In the genomic region with DNA sequence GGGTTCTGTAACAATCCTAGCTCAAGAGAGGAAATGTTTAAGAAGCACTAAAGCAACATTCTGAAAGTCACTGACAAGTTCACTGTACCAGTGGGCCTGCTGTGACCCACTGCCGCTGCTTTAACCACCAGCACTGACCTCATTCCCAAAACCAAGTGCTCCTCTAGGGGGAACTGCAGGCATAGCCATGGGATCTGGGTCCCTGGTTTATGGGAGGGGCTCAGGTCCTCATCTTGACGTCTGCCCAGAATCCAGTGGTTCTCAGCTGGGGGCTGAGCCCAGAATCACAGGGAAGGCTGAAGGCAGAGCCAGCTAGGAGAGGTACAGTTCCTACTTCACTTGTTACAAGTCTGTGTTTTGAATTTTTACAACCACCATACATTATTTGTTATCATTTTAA, we compare ENCODE assay signal across 9 cellular contexts. TPM values are rescaled to one million over a fixed set of nuclear protein-coding genes. Genes with fewer than 3 reads are reported as not detected.
DNase-seq lines count a peak whose midpoint lies in the region; ATAC-seq and TF ChIP-seq lines count a peak whose summit lies in the region.
"Had no signal": no experiment of that assay in that cellular context is flagged by ENCODE, and none has a peak within 500 bp of the region (broad histone marks: within the 10 kb centered on the region; RNA-seq: fewer than 3 reads in every experiment).

No MANE protein-coding gene starts in this region.

- H3K36me3 ChIP-seq in HEK293 (ENCODE audit: control insufficient read depth in 2 of 2, insufficient read depth in 1 of 2, low read length in 2 of 2) (peaks cover 0 to 33% of the 10 kb centered on the region in 2 experiments; a peak in 1 of 3 replicates), SJCRH30 (no peaks in the 10 kb centered on the region)

- TF ChIP-seq CTCF in HEK293 (tag by site-specific recombination; IDR thresholded peaks at IDR 0.05) (peak; percentile 38; the same call in 1 of the 2 replicates), CD14-positive monocyte (IDR thresholded peaks at IDR 0.05) (no peak), GM20000 (IDR thresholded peaks at IDR 0.05; ENCODE audit: extremely low read depth, missing control alignments) (no peak)

- DNase-seq in SJCRH30 = peak; percentile 62 to 80
- peak; percentile 57 for DNase-seq in fibroblast of peridontal ligament (ENCODE audit: extremely low read depth)
- no peak for DNase-seq in CD14-positive monocyte (ENCODE audit: low spot score)
- no peak for DNase-seq in GM20000 (ENCODE audit: low spot score)
- DNase-seq: activated T-cell treated with anti-CD3 and anti-CD28 coated beads, Interleukin-2, amount 50 U/mL, for 24 hours; sigmoid colon had no signal

- H3K27me3 Mint-ChIP-seq in CD14-positive monocyte (ENCODE audit: low read depth in 3 of 3) = peaks cover 0 to 1% (median 0%) of the 10 kb centered on the region in 3 donors

- POLR2A ChIA-PET in HEK293 (lab: Yijun Ruan, JAX) = interaction anchor here (0.8 to 2.5 kb wide), 3 partner anchors 36 to 136 kb away, joined by 3 to 12 read pairs (median 3); a partner anchor contains a TSS

- peaks cover 19% of the 10 kb centered on the region for H3K4me1 Mint-ChIP-seq in CD14-positive monocyte

- intact Hi-C loops in CD14-positive monocyte (cut with micrococcal nuclease) = no loop called here

- H3K4me1 ChIP-seq in HEK293 (ENCODE audit: control insufficient read depth, insufficient read depth, low read length) (no peaks in the 10 kb centered on the region), SJCRH30 (peaks cover 17% of the 10 kb centered on the region)

- CTCF ChIA-PET in HEK293 (lab: Yijun Ruan, JAX) = interaction anchor here (0.6 to 1.5 kb wide), 10 partner anchors 9 to 225 kb away, joined by 3 to 5 read pairs (median 4); no protein-coding TSS in a partner anchor

- ATAC-seq in HG03045 (IDR thresholded peaks at IDR 0.05; ENCODE audit: unreplicated experiment) = no peak

- no peak overlapping the region for H3K27ac Mint-ChIP-seq in CD14-positive monocyte
- H3K27ac Mint-ChIP-seq: activated T-cell treated with anti-CD3 and anti-CD28 coated beads, Interleukin-2, amount 50 U/mL, for 24 hours had no signal

- H3K9me3 Mint-ChIP-seq in CD14-positive monocyte = no peaks in the 10 kb centered on the region
- H3K9me3 Mint-ChIP-seq: activated T-cell treated with anti-CD3 and anti-CD28 coated beads, Interleukin-2, amount 50 U/mL, for 24 hours had no signal

- H3K9me3 ChIP-seq in HEK293 (ENCODE audit: control insufficient read depth, insufficient read depth, low read depth, low read length) (no peaks in the 10 kb centered on the region), SJCRH30 (replicated peaks) (no peaks in the 10 kb centered on the region)
- H3K9me3 ChIP-seq: sigmoid colon had no signal

- no peaks in the 10 kb centered on the region for H3K36me3 Mint-ChIP-seq in CD14-positive monocyte

- H3K4me3 ChIP-seq in HEK293 (ENCODE audit: low read depth, low read length) (no peak overlapping the region), SJCRH30 (no peak overlapping the region), skin epidermis (no peak overlapping the region)
- H3K4me3 ChIP-seq: sigmoid colon had no signal

- no peaks in the 10 kb centered on the region for H3K27me3 ChIP-seq in SJCRH30
- H3K27me3 ChIP-seq: sigmoid colon had no signal

- H3K27ac ChIP-seq in HEK293 (ENCODE audit: extremely low read depth, low read depth, low read length) = no peak overlapping the region
- no peak overlapping the region for H3K27ac ChIP-seq in SJCRH30
- peak overlapping the region in 15 of 21 experiments; percentile 0 to 80 (median 39) for H3K27ac ChIP-seq in skin epidermis
- H3K27ac ChIP-seq: sigmoid colon had no signal

- H3K4me3 Mint-ChIP-seq in CD14-positive monocyte = no peak overlapping the region
- H3K4me3 Mint-ChIP-seq: activated T-cell treated with anti-CD3 and anti-CD28 coated beads, Interleukin-2, amount 50 U/mL, for 24 hours had no signal

TF ChIP-seq in HEK293, 187 proteins besides CTCF, POLR2A, EP300 and RAD21:
- TF ChIP-seq, protein P1, sequence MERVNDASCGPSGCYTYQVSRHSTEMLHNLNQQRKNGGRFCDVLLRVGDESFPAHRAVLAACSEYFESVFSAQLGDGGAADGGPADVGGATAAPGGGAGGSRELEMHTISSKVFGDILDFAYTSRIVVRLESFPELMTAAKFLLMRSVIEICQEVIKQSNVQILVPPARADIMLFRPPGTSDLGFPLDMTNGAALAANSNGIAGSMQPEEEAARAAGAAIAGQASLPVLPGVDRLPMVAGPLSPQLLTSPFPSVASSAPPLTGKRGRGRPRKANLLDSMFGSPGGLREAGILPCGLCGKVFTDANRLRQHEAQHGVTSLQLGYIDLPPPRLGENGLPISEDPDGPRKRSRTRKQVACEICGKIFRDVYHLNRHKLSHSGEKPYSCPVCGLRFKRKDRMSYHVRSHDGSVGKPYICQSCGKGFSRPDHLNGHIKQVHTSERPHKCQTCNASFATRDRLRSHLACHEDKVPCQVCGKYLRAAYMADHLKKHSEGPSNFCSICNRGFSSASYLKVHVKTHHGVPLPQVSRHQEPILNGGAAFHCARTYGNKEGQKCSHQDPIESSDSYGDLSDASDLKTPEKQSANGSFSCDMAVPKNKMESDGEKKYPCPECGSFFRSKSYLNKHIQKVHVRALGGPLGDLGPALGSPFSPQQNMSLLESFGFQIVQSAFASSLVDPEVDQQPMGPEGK (tag by site-specific recombination; IDR thresholded peaks at IDR 0.05) = no peak
- TF ChIP-seq ZBTB21 (tag by site-specific recombination; IDR thresholded peaks at IDR 0.05) (no peak), SP7 (tag by site-specific recombination; IDR thresholded peaks at IDR 0.05) (no peak), ZFP3 (tag by site-specific recombination; IDR thresholded peaks at IDR 0.05; ENCODE audit: low read depth) (no peak), ZNF140 (tag by site-specific recombination; IDR thresholded peaks at IDR 0.05) (no peak), ZNF10 (tag by site-specific recombination; IDR thresholded peaks at IDR 0.05) (no peak), ZNF416 (tag by site-specific recombination; IDR thresholded peaks at IDR 0.05) (no peak), ZNF423 (tag by site-specific recombination; IDR thresholded peaks at IDR 0.05) (no peak), ZEB2 (tag by site-specific recombination; IDR thresholded peaks at IDR 0.05) (no peak), ZNF155 (tag by site-specific recombination; IDR thresholded peaks at IDR 0.05) (no peak), BCL11A (tag by site-specific recombination; IDR thresholded peaks at IDR 0.05; ENCODE audit: low read depth) (no peak), ZIC2 (tag by site-specific recombination; IDR thresholded peaks at IDR 0.05) (peak; percentile 49), ZNF792 (tag by site-specific recombination; IDR thresholded peaks at IDR 0.05) (no peak), GLI4 (tag by site-specific recombination; IDR thresholded peaks at IDR 0.05) (no peak), ZNF654 (tag by site-specific recombination; IDR thresholded peaks at IDR 0.05; ENCODE audit: low read depth) (peak; percentile 16), KLF10 (tag by site-specific recombination; IDR thresholded peaks at IDR 0.05) (no peak), KLF9 (tag by site-specific recombination; IDR thresholded peaks at IDR 0.05; ENCODE audit: low read depth) (no peak), GLIS1 (tag by site-specific recombination; IDR thresholded peaks at IDR 0.05) (peak; percentile 74), ZNF791 (tag by site-specific recombination; IDR thresholded peaks at IDR 0.05) (no peak)
- TF ChIP-seq, protein P2, sequence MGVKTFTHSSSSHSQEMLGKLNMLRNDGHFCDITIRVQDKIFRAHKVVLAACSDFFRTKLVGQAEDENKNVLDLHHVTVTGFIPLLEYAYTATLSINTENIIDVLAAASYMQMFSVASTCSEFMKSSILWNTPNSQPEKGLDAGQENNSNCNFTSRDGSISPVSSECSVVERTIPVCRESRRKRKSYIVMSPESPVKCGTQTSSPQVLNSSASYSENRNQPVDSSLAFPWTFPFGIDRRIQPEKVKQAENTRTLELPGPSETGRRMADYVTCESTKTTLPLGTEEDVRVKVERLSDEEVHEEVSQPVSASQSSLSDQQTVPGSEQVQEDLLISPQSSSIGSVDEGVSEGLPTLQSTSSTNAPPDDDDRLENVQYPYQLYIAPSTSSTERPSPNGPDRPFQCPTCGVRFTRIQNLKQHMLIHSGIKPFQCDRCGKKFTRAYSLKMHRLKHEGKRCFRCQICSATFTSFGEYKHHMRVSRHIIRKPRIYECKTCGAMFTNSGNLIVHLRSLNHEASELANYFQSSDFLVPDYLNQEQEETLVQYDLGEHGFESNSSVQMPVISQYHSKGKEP (tag by site-specific recombination; IDR thresholded peaks at IDR 0.05) = no peak
- TF ChIP-seq, protein P3, sequence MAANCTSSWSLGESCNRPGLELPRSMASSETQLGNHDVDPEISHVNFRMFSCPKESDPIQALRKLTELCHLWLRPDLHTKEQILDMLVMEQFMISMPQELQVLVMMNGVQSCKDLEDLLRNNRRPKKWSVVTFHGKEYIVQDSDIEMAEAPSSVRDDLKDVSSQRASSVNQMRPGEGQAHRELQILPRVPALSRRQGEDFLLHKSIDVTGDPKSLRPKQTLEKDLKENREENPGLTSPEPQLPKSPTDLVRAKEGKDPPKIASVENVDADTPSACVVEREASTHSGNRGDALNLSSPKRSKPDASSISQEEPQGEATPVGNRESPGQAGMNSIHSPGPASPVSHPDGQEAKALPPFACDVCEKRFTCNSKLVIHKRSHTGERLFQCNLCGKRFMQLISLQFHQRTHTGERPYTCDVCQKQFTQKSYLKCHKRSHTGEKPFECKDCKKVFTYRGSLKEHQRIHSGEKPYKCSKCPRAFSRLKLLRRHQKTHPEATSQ (tag by site-specific recombination; IDR thresholded peaks at IDR 0.05) = no peak

RNA-seq across cellular contexts. Expression of a gene that starts 36.1 kb away (rescaled TPM):
- 13.1 and 16.7 TPM in 2 replicates for total RNA-seq in SJCRH30 (2014; rRNA removed; shearing (Covaris generic))
- 1 to 10 TPM; 6.6 to 8.7 TPM for polyA plus RNA-seq in CD14-positive monocyte

Comparison
In these comparisons a context has a peak if more than half of its experiments do, and no peak if none do; other contexts are left out.
1. H3K27ac ChIP-seq: peak in skin epidermis (15 of 21); none in HEK293 (single experiment) and SJCRH30 (single experiment).
2. DNase-seq: peak in SJCRH30 (2 of 2) and fibroblast of peridontal ligament (single experiment); none in CD14-positive monocyte (single experiment) and GM20000 (single experiment).